Comparison of ENCODE assay signal across 1 cellular context in the genomic region with DNA sequence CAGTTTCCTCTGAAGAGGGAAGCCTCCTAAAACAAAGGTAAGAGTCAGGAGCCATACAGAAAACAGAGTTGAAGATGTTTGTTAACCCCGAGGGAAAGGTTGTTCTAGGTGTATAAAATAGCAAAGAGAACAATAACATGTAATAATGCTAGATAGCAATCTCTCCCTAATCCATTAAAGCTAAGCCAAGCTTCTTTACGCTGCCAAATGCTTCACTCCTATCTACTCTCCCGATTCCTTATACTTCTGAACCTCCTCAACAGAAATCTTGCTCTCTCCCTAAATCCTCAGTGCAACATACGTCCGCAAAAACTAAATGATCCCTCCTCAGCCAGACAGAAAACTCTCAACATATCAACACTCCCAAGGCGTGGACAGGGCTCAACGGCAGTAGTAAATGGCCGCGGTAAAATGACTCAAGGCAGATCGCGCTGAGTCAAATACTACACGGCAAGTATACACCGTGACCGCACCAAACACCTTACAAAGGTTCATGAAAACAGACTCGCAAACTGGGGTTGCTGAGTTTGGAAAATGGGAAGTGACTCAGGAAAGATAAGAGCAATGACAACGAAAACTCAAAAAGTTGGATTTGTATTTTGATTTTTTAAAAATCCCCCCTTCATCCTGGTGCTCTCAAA.
TF ChIP-seq lines count a peak whose summit lies in the region.

No MANE protein-coding gene starts in this region.

TF ChIP-seq in K562, 482 proteins besides CTCF, POLR2A, EP300 and RAD21 (continued from another document and continues in another):
- no peak for TF ChIP-seq KLF10 (CRISPR knock-in tag; IDR thresholded peaks at IDR 0.05)
- TF ChIP-seq ZNF551 (CRISPR knock-in tag; IDR thresholded peaks at IDR 0.05): no peak
- TF ChIP-seq PHTF2 (CRISPR knock-in tag; IDR thresholded peaks at IDR 0.05): no peak
- no peak for TF ChIP-seq ZNF740 (CRISPR knock-in tag; IDR thresholded peaks at IDR 0.05)
- TF ChIP-seq ZNF740 (tag; IDR thresholded peaks at IDR 0.05): no peak
- TF ChIP-seq ZNF444 (CRISPR knock-in tag; IDR thresholded peaks at IDR 0.05): no peak
- no peak for TF ChIP-seq GATAD2A (IDR thresholded peaks at IDR 0.05)
- TF ChIP-seq FOSL1 (tag; conservative IDR thresholded peaks at IDR 0.05): peak; percentile 60; the same call in 1 of the 2 replicates
- no peak for TF ChIP-seq SNRNP70 (optimal IDR thresholded peaks at IDR 0.05; ENCODE audit: low read depth, low read length)
- no peak for TF ChIP-seq PTRF (tag; IDR thresholded peaks at IDR 0.05)
- no peak for TF ChIP-seq MCM3 (IDR thresholded peaks at IDR 0.05)
- TF ChIP-seq CREB1 (IDR thresholded peaks at IDR 0.05): no peak
- TF ChIP-seq CREB1 (CRISPR knock-in tag; IDR thresholded peaks at IDR 0.05): no peak
- no peak for TF ChIP-seq HMGN3 (IDR thresholded peaks at IDR 0.05; ENCODE audit: borderline replicate concordance, extremely low read depth, insufficient read length, low read depth, low read length)
- no peak for TF ChIP-seq FUS (optimal IDR thresholded peaks at IDR 0.05; ENCODE audit: low read depth, low read length)
- TF ChIP-seq KAT7 (CRISPR knock-in tag; IDR thresholded peaks at IDR 0.05; ENCODE audit: borderline replicate concordance): no peak
- no peak for TF ChIP-seq HDAC3 (IDR thresholded peaks at IDR 0.05; ENCODE audit: borderline replicate concordance, partially characterized antibody)
- no peak for TF ChIP-seq ESRRA (IDR thresholded peaks at IDR 0.05; ENCODE audit: borderline replicate concordance, low read depth)
- TF ChIP-seq ATF6 (CRISPR knock-in tag; IDR thresholded peaks at IDR 0.05): no peak
- no peak for TF ChIP-seq RBM17 (IDR thresholded peaks at IDR 0.05; ENCODE audit: borderline replicate concordance, low read depth, low read length)
- no peak for TF ChIP-seq FOXA1 (IDR thresholded peaks at IDR 0.05; ENCODE audit: borderline replicate concordance)
- TF ChIP-seq SMC3 (conservative IDR thresholded peaks at IDR 0.05; ENCODE audit: insufficient read depth, low read depth, low read length): no peak
- TF ChIP-seq STAG1 (CRISPR knock-in tag; IDR thresholded peaks at IDR 0.05; ENCODE audit: borderline replicate concordance): no peak
- TF ChIP-seq, protein P1, sequence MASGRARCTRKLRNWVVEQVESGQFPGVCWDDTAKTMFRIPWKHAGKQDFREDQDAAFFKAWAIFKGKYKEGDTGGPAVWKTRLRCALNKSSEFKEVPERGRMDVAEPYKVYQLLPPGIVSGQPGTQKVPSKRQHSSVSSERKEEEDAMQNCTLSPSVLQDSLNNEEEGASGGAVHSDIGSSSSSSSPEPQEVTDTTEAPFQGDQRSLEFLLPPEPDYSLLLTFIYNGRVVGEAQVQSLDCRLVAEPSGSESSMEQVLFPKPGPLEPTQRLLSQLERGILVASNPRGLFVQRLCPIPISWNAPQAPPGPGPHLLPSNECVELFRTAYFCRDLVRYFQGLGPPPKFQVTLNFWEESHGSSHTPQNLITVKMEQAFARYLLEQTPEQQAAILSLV (tag; IDR thresholded peaks at IDR 0.05): no peak
- TF ChIP-seq PHF20 (IDR thresholded peaks at IDR 0.05; ENCODE audit: partially characterized antibody): no peak
- TF ChIP-seq, protein P2, sequence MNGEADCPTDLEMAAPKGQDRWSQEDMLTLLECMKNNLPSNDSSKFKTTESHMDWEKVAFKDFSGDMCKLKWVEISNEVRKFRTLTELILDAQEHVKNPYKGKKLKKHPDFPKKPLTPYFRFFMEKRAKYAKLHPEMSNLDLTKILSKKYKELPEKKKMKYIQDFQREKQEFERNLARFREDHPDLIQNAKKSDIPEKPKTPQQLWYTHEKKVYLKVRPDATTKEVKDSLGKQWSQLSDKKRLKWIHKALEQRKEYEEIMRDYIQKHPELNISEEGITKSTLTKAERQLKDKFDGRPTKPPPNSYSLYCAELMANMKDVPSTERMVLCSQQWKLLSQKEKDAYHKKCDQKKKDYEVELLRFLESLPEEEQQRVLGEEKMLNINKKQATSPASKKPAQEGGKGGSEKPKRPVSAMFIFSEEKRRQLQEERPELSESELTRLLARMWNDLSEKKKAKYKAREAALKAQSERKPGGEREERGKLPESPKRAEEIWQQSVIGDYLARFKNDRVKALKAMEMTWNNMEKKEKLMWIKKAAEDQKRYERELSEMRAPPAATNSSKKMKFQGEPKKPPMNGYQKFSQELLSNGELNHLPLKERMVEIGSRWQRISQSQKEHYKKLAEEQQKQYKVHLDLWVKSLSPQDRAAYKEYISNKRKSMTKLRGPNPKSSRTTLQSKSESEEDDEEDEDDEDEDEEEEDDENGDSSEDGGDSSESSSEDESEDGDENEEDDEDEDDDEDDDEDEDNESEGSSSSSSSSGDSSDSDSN (IDR thresholded peaks at IDR 0.05; ENCODE audit: borderline replicate concordance in 1 of 2, low read depth in 2 of 2, low read length in 2 of 2): no peak
- no peak for TF ChIP-seq KDM1A (IDR thresholded peaks at IDR 0.05)
- TF ChIP-seq, protein P3, sequence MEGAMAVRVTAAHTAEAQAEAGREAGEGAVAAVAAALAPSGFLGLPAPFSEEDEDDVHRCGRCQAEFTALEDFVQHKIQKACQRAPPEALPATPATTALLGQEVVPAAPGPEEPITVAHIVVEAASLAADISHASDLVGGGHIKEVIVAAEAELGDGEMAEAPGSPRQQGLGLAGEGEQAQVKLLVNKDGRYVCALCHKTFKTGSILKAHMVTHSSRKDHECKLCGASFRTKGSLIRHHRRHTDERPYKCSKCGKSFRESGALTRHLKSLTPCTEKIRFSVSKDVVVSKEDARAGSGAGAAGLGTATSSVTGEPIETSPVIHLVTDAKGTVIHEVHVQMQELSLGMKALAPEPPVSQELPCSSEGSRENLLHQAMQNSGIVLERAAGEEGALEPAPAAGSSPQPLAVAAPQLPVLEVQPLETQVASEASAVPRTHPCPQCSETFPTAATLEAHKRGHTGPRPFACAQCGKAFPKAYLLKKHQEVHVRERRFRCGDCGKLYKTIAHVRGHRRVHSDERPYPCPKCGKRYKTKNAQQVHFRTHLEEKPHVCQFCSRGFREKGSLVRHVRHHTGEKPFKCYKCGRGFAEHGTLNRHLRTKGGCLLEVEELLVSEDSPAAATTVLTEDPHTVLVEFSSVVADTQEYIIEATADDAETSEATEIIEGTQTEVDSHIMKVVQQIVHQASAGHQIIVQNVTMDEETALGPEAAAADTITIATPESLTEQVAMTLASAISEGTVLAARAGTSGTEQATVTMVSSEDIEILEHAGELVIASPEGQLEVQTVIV (CRISPR knock-in tag; IDR thresholded peaks at IDR 0.05; ENCODE audit: borderline replicate concordance): no peak
- no peak for TF ChIP-seq PTBP1 (IDR thresholded peaks at IDR 0.05; ENCODE audit: low read depth, low read length)
- TF ChIP-seq, protein P4, sequence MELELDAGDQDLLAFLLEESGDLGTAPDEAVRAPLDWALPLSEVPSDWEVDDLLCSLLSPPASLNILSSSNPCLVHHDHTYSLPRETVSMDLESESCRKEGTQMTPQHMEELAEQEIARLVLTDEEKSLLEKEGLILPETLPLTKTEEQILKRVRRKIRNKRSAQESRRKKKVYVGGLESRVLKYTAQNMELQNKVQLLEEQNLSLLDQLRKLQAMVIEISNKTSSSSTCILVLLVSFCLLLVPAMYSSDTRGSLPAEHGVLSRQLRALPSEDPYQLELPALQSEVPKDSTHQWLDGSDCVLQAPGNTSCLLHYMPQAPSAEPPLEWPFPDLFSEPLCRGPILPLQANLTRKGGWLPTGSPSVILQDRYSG (tag; conservative IDR thresholded peaks at IDR 0.05; ENCODE audit: low read depth): no peak
- TF ChIP-seq PPARD (CRISPR knock-in tag; IDR thresholded peaks at IDR 0.05): no peak
- no peak for TF ChIP-seq XRCC4 (IDR thresholded peaks at IDR 0.05; ENCODE audit: extremely low read depth, insufficient read depth, insufficient read length)
- TF ChIP-seq COPS2 (conservative IDR thresholded peaks at IDR 0.05): no peak
- TF ChIP-seq EP400 (IDR thresholded peaks at IDR 0.05): peak; percentile 35; the same call in 1 of the 2 replicates
- TF ChIP-seq TAF15 (IDR thresholded peaks at IDR 0.05; ENCODE audit: low read depth, low read length): no peak
- TF ChIP-seq, protein P5, sequence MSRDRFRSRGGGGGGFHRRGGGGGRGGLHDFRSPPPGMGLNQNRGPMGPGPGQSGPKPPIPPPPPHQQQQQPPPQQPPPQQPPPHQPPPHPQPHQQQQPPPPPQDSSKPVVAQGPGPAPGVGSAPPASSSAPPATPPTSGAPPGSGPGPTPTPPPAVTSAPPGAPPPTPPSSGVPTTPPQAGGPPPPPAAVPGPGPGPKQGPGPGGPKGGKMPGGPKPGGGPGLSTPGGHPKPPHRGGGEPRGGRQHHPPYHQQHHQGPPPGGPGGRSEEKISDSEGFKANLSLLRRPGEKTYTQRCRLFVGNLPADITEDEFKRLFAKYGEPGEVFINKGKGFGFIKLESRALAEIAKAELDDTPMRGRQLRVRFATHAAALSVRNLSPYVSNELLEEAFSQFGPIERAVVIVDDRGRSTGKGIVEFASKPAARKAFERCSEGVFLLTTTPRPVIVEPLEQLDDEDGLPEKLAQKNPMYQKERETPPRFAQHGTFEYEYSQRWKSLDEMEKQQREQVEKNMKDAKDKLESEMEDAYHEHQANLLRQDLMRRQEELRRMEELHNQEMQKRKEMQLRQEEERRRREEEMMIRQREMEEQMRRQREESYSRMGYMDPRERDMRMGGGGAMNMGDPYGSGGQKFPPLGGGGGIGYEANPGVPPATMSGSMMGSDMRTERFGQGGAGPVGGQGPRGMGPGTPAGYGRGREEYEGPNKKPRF (IDR thresholded peaks at IDR 0.05; ENCODE audit: low read depth, low read length): no peak
- no peak for TF ChIP-seq SRSF7 (optimal IDR thresholded peaks at IDR 0.05; ENCODE audit: low read depth, low read length)
- TF ChIP-seq, protein P6, sequence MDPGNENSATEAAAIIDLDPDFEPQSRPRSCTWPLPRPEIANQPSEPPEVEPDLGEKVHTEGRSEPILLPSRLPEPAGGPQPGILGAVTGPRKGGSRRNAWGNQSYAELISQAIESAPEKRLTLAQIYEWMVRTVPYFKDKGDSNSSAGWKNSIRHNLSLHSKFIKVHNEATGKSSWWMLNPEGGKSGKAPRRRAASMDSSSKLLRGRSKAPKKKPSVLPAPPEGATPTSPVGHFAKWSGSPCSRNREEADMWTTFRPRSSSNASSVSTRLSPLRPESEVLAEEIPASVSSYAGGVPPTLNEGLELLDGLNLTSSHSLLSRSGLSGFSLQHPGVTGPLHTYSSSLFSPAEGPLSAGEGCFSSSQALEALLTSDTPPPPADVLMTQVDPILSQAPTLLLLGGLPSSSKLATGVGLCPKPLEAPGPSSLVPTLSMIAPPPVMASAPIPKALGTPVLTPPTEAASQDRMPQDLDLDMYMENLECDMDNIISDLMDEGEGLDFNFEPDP (CRISPR knock-in tag; IDR thresholded peaks at IDR 0.05): no peak
- no peak for TF ChIP-seq IRF2 (CRISPR knock-in tag; IDR thresholded peaks at IDR 0.05)
- no peak for TF ChIP-seq SMAD3 (CRISPR knock-in tag; conservative IDR thresholded peaks at IDR 0.05)
- no peak for TF ChIP-seq SMARCC2 (IDR thresholded peaks at IDR 0.05; ENCODE audit: low read depth)
- TF ChIP-seq E2F6 (IDR thresholded peaks at IDR 0.05; ENCODE audit: borderline replicate concordance in 1 of 2, extremely low read depth in 1 of 2, insufficient read depth in 1 of 2, insufficient read length in 1 of 2, low read depth in 1 of 2, low read length in 1 of 2, poor library complexity in 1 of 2, severe bottlenecking in 1 of 2): no peak
- 0 out of 2 replicates have a peak, but pooled peaks have one; percentile 12 for TF ChIP-seq NBN (IDR thresholded peaks at IDR 0.05; ENCODE audit: low read depth)
- no peak for TF ChIP-seq GABPB1 (CRISPR knock-in tag; IDR thresholded peaks at IDR 0.05)
- TF ChIP-seq, protein P7, sequence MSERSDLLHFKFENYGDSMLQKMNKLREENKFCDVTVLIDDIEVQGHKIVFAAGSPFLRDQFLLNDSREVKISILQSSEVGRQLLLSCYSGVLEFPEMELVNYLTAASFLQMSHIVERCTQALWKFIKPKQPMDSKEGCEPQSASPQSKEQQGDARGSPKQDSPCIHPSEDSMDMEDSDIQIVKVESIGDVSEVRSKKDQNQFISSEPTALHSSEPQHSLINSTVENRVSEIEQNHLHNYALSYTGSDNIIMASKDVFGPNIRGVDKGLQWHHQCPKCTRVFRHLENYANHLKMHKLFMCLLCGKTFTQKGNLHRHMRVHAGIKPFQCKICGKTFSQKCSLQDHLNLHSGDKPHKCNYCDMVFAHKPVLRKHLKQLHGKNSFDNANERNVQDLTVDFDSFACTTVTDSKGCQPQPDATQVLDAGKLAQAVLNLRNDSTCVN (CRISPR knock-in tag; IDR thresholded peaks at IDR 0.05): no peak
- no peak for TF ChIP-seq TCF3 (CRISPR knock-in tag; IDR thresholded peaks at IDR 0.05)
